22 cellular contexts compared by ENCODE assay signal in the genomic region with DNA sequence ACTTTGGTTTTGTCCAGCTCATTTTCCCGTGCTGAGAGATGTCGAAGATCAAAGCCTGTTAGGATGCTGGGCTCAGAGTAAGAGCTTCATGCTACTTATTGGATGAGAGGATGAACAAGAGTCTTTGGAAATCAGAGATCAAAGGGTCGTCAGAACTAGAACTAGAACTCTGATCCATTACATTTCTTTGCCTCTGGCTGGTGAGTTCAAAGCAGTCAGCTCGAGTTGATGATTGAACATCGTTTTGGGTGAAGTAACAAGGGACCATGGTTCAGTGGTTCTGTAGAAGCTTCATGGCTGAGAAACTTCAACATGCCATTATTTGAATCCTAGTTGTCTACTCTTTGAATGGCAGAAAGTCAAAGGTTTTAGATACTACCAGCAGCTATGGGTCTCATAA.
"Had no signal": no experiment of that assay in that cellular context is flagged by ENCODE, and none has a peak within 500 bp of the region (broad histone marks: within the 10 kb centered on the region; RNA-seq: fewer than 3 reads in every experiment).

No MANE protein-coding gene starts in this region.

- H3K36me3 Mint-ChIP-seq: naive B cell had no signal

- H3K4me2 ChIP-seq: neural progenitor cell had no signal

- H3K36me3 ChIP-seq: neural progenitor cell, prostate gland, right atrium auricular region, thyroid gland, upper lobe of right lung had no signal

- H3K9ac ChIP-seq: neural progenitor cell had no signal

- DNase-seq: activated CD4-positive, alpha-beta T cell treated with anti-CD3 and anti-CD28 coated beads for 1 hour; activated CD4-positive, alpha-beta T cell treated with anti-CD3 and anti-CD28 coated beads, Interleukin-2, amount 50 U/mL, for 1 hour; activated CD8-positive, alpha-beta T cell treated with anti-CD3 and anti-CD28 coated beads, Interleukin-2, amount 10 ng/mL, durations not matched to agents 7 days and 5 days; activated gamma-delta T cell; activated naive CD4-positive, alpha-beta T cell treated with anti-CD3 and anti-CD28 coated beads, Interleukin-2, amount 50 U/mL, for 16 hours; foreskin keratinocyte; naive B cell; stimulated activated CD4-positive, alpha-beta T cell treated with anti-CD3 and anti-CD28 coated beads, Interleukin-12 subunit alpha, Interleukin-12 subunit beta, amount 100 ng/mL, for 4 hours; substantia nigra; T-helper 1 cell; thyroid gland; upper lobe of right lung had no signal

- H2AFZ ChIP-seq: neural progenitor cell had no signal

- ATAC-seq: activated CD8-positive, alpha-beta T cell treated with anti-CD3 and anti-CD28 coated beads, Interleukin-2, amount 10 ng/mL, durations not matched to agents 7 days and 5 days; activated naive CD8-positive, alpha-beta T cell treated with anti-CD3 and anti-CD28 coated beads, Interleukin-2, amount 50 U/mL, for 24 hours; mucosa of descending colon; stimulated activated naive CD8-positive, alpha-beta T cell treated with anti-CD3 and anti-CD28 coated beads, Interleukin-15, Interleukin-2, amounts not matched to agents 100 U/mL and 50 U/mL, for 24 hours had no signal

- H3K27ac ChIP-seq: epithelial cell of prostate, foreskin keratinocyte, neural progenitor cell, prostate gland, right atrium auricular region, upper lobe of right lung had no signal

- H3K4me3 ChIP-seq: mucosa of descending colon, neural progenitor cell, prostate gland, right atrium auricular region, thyroid gland, upper lobe of right lung had no signal

- H3K27me3 ChIP-seq: foreskin keratinocyte, neural progenitor cell, right atrium auricular region, thyroid gland, upper lobe of right lung had no signal

- H3K9me3 ChIP-seq: prostate gland, thyroid gland, upper lobe of right lung had no signal

- H3K27ac Mint-ChIP-seq: activated CD8-positive, alpha-beta T cell treated with anti-CD3 and anti-CD28 coated beads, Interleukin-2, amount 10 ng/mL, durations not matched to agents 7 days and 5 days; activated naive CD8-positive, alpha-beta T cell treated with anti-CD3 and anti-CD28 coated beads, Interleukin-2, amount 50 U/mL, for 24 hours; activated T-helper 1 cell treated with anti-CD3 and anti-CD28 coated beads, Interleukin-12 subunit alpha, Interleukin-12 subunit beta, Interleukin-2, Interleukin-4 antibody, amounts not matched to agents 30 ng/mL and 10 ng/mL and 1 ng/mL, durations not matched to agents 14 hours and 24 hours and 36 hours; memory B cell; naive B cell; neural progenitor cell had no signal

- H3K4me1 Mint-ChIP-seq: activated naive CD8-positive, alpha-beta T cell treated with anti-CD3 and anti-CD28 coated beads, Interleukin-2, amount 50 U/mL, for 24 hours; memory B cell; naive B cell had no signal

- FAIRE-seq: TTC549 had no signal

- H3K4me1 ChIP-seq: prostate gland, upper lobe of right lung had no signal

- H3K4me3 Mint-ChIP-seq: activated CD8-positive, alpha-beta T cell treated with anti-CD3 and anti-CD28 coated beads, Interleukin-2, amount 10 ng/mL, durations not matched to agents 7 days and 5 days; activated naive CD8-positive, alpha-beta T cell treated with anti-CD3 and anti-CD28 coated beads, Interleukin-2, amount 50 U/mL, for 24 hours; activated T-helper 1 cell treated with anti-CD3 and anti-CD28 coated beads, Interleukin-12 subunit alpha, Interleukin-12 subunit beta, Interleukin-2, Interleukin-4 antibody, amounts not matched to agents 30 ng/mL and 10 ng/mL and 1 ng/mL, durations not matched to agents 14 hours and 24 hours and 36 hours; memory B cell; naive B cell; neural progenitor cell had no signal
